21 cellular contexts compared by ENCODE assay signal in genomic region chr12:3355378-3355900, GRCh38.
DNase-seq lines count a peak whose midpoint lies in the region; ATAC-seq, FAIRE-seq and TF ChIP-seq lines count a peak whose summit lies in the region.
"Had no signal": no experiment of that assay in that cellular context is flagged by ENCODE, and none has a peak within 500 bp of the region (broad histone marks: within the 10 kb centered on the region; RNA-seq: fewer than 3 reads in every experiment).

No MANE protein-coding gene starts in this region.

- DNase-seq in cardiac septum (ENCODE audit: low spot score) (peak; percentile 51), Right ventricle myocardium superior (no peak), RWPE2 (ENCODE audit: low spot score) (peak; percentile 29), mesenteric fat pad (ENCODE audit: low spot score) (peak; percentile 39), urothelium cell line (ENCODE audit: low spot score) (no peak), left colon (no peak), glomerular visceral epithelial cell (ENCODE audit: extremely low spot score) (no peak), LoVo (ENCODE audit: low spot score) (no peak)
- DNase-seq: 8988T; CD4-positive, CD25-positive, alpha-beta regulatory T cell; CD8-positive, alpha-beta memory T cell; COR-L47; GM23248; HCEC 1CT had no signal

- no peaks in the 10 kb centered on the region for H3K36me3 ChIP-seq in RWPE2 (ENCODE audit: low read depth)
- H3K36me3 ChIP-seq: BLaER1 treated with 17β-estradiol and CSF1 and Interleukin-3, amounts not matched to agents 10 nM and 100 nM had no signal

- no peak overlapping the region for H3K4me3 ChIP-seq in RWPE2 (ENCODE audit: severe bottlenecking)
- H3K4me3 ChIP-seq: BLaER1 treated with 17β-estradiol and CSF1 and Interleukin-3, amounts not matched to agents 10 nM and 100 nM; GM23248 had no signal

- intact Hi-C loops in cardiac septum (cut with DNase I), result no loop called here
- intact Hi-C loops in Right ventricle myocardium superior (cut with DNase I), result no loop called here
- intact Hi-C loops in left colon (cut with DNase I, micrococcal nuclease), result no loop called here

- ATAC-seq in Right ventricle myocardium superior (ENCODE audit: poor library complexity), result no peak
- no peak for ATAC-seq in RWPE2 (ENCODE audit: low read depth)
- no peak for ATAC-seq in left colon

- no peaks in the 10 kb centered on the region for H3K4me1 ChIP-seq in RWPE2 (ENCODE audit: insufficient read depth, poor library complexity, severe bottlenecking)

- H3K27ac ChIP-seq in RWPE2 (ENCODE audit: poor library complexity, severe bottlenecking), result no peak overlapping the region
- H3K27ac ChIP-seq: BLaER1 treated with 17β-estradiol and CSF1 and Interleukin-3, amounts not matched to agents 10 nM and 100 nM; GM23248; HL-60 had no signal

- TF ChIP-seq CTCF in RWPE2 (IDR thresholded peaks at IDR 0.05; ENCODE audit: poor library complexity, severe bottlenecking), result no peak

- FAIRE-seq in urothelium cell line (lab: Jason Lieb, UNC), result peak; percentile 53
- FAIRE-seq: D721Med, G401.6, GM12891, GM19239, H54 had no signal

- no peaks in the 10 kb centered on the region for H3K9me3 ChIP-seq in RWPE2 (ENCODE audit: severe bottlenecking)

- H3K27me3 ChIP-seq in RWPE2 (ENCODE audit: insufficient read depth, poor library complexity, severe bottlenecking), result no peaks in the 10 kb centered on the region
- H3K27me3 ChIP-seq: BLaER1 treated with 17β-estradiol and CSF1 and Interleukin-3, amounts not matched to agents 10 nM and 100 nM had no signal

Comparison
In these comparisons a context has a peak if more than half of its experiments do, and no peak if none do; other contexts are left out.
1. DNase-seq: peak in cardiac septum (single experiment), RWPE2 (single experiment) and mesenteric fat pad (single experiment); none in Right ventricle myocardium superior (single experiment), urothelium cell line (single experiment), left colon (0 of 2), glomerular visceral epithelial cell (single experiment) and LoVo (single experiment).